ENCODE assay signal across 26 cellular contexts in genomic region chr5:136198453-136198852, GRCh38. TPM values are rescaled to one million over a fixed set of nuclear protein-coding genes. Genes with fewer than 3 reads are reported as not detected.
"Had no signal": no experiment of that assay in that cellular context is flagged by ENCODE, and none has a peak within 500 bp of the region (broad histone marks: within the 10 kb centered on the region; RNA-seq: fewer than 3 reads in every experiment).

No MANE protein-coding gene starts in this region.

- H3K9me3 ChIP-seq: ascending aorta, body of pancreas, Peyer's patch, SJCRH30 had no signal

- H3K36me3 Mint-ChIP-seq: activated naive CD4-positive, alpha-beta T cell treated with anti-CD3 and anti-CD28 coated beads, Interleukin-2, amount 50 U/mL, for 24 hours had no signal

- H3K36me3 ChIP-seq: ascending aorta, Peyer's patch, SJCRH30 had no signal

- H3K4me3 ChIP-seq: ascending aorta, body of pancreas, Peyer's patch, SJCRH30 had no signal

- H3K27me3 ChIP-seq: ascending aorta, body of pancreas, Peyer's patch had no signal

- ATAC-seq: activated CD4-positive, CD25-positive, alpha-beta regulatory T cell treated with anti-CD3 and anti-CD28 coated beads, Interleukin-2, amount 50 U/mL, for 24 hours; activated CD8-positive, alpha-beta T cell treated with anti-CD3 and anti-CD28 coated beads, Interleukin-2, amount 10 ng/mL, durations not matched to agents 7 days and 5 days; activated naive CD8-positive, alpha-beta T cell treated with anti-CD3 and anti-CD28 coated beads, Interleukin-2, amount 50 U/mL, for 24 hours; activated T-cell treated with anti-CD3 and anti-CD28 coated beads, Interleukin-2, amount 50 U/mL, for 72 hours; body of pancreas had no signal

- H3K4me1 ChIP-seq: ascending aorta, body of pancreas, SJCRH30 had no signal

- H3K4me3 Mint-ChIP-seq: activated CD8-positive, alpha-beta T cell treated with anti-CD3 and anti-CD28 coated beads, Interleukin-2, amount 10 ng/mL, durations not matched to agents 7 days and 5 days; activated naive CD4-positive, alpha-beta T cell treated with anti-CD3 and anti-CD28 coated beads, Interleukin-2, amount 50 U/mL, for 24 hours; activated naive CD8-positive, alpha-beta T cell treated with anti-CD3 and anti-CD28 coated beads, Interleukin-2, amount 50 U/mL, for 24 hours; activated T-cell treated with anti-CD3 and anti-CD28 coated beads, Interleukin-2, amount 50 U/mL, for 72 hours; T-helper 1 cell treated with Interleukin-12 subunit alpha and Interleukin-12 subunit beta and Interleukin-4 antibody, amounts not matched to agents 30 μg/mL and 1 μg/mL, for 36 hours had no signal

- H3K9me3 Mint-ChIP-seq: activated naive CD4-positive, alpha-beta T cell treated with anti-CD3 and anti-CD28 coated beads, Interleukin-2, amount 50 U/mL, for 24 hours; activated naive CD8-positive, alpha-beta T cell treated with anti-CD3 and anti-CD28 coated beads, Interleukin-2, amount 50 U/mL, for 24 hours; activated T-cell treated with anti-CD3 and anti-CD28 coated beads, Interleukin-2, amount 50 U/mL, for 72 hours; activated T-helper 2 cell treated with anti-CD3 and anti-CD28 coated beads, Interferon-gamma antibody, Interleukin-2, Interleukin-4, amounts not matched to agents 10 μg/mL and 5 μg/mL and 100 μg/mL, durations not matched to agents 14 hours and 24 hours and 36 hours; T-helper 1 cell treated with Interleukin-12 subunit alpha and Interleukin-12 subunit beta and Interleukin-4 antibody, amounts not matched to agents 30 μg/mL and 1 μg/mL, for 36 hours had no signal

- DNase-seq: activated CD4-positive, alpha-beta T cell treated with anti-CD3 and anti-CD28 coated beads for 4 hours; activated naive CD4-positive, alpha-beta T cell; activated naive CD8-positive, alpha-beta T cell treated with anti-CD3 and anti-CD28 coated beads, Interleukin-2, amount 50 U/mL, for 24 hours; activated T-cell treated with anti-CD3 and anti-CD28 coated beads, Interleukin-2, amount 50 U/mL, for 72 hours; amniotic stem cell; body of pancreas; central memory CD4-positive, alpha-beta T cell; Kasumi-1; KBM-7; NCI-H1105 treated with DMSO at 0.1 percent for 48 hours; NCI-H146; NCI-H187 treated with DMSO at 0.1 percent for 48 hours; NCI-H2081 treated with DMSO at 0.1 percent for 48 hours; NCI-H446; NCI-H524; Peyer's patch; Right ventricle myocardium superior; SJCRH30 had no signal

- H3K4me1 Mint-ChIP-seq: activated naive CD4-positive, alpha-beta T cell treated with anti-CD3 and anti-CD28 coated beads, Interleukin-2, amount 50 U/mL, for 24 hours; activated naive CD8-positive, alpha-beta T cell treated with anti-CD3 and anti-CD28 coated beads, Interleukin-2, amount 50 U/mL, for 24 hours had no signal

- H3K27ac ChIP-seq: ascending aorta, body of pancreas, Peyer's patch, RWPE1, SJCRH30 had no signal

- H3K27ac Mint-ChIP-seq: activated CD8-positive, alpha-beta T cell treated with anti-CD3 and anti-CD28 coated beads, Interleukin-2, amount 10 ng/mL, durations not matched to agents 7 days and 5 days; activated naive CD4-positive, alpha-beta T cell treated with anti-CD3 and anti-CD28 coated beads, Interleukin-2, amount 50 U/mL, for 24 hours; activated naive CD8-positive, alpha-beta T cell treated with anti-CD3 and anti-CD28 coated beads, Interleukin-2, amount 50 U/mL, for 24 hours; activated T-cell treated with anti-CD3 and anti-CD28 coated beads, Interleukin-2, amount 50 U/mL, for 72 hours; activated T-helper 2 cell treated with anti-CD3 and anti-CD28 coated beads, Interferon-gamma antibody, Interleukin-2, Interleukin-4, amounts not matched to agents 10 μg/mL and 5 μg/mL and 100 μg/mL, durations not matched to agents 14 hours and 24 hours and 36 hours; T-helper 1 cell treated with Interleukin-12 subunit alpha and Interleukin-12 subunit beta and Interleukin-4 antibody, amounts not matched to agents 30 μg/mL and 1 μg/mL, for 36 hours had no signal

RNA-seq across cellular contexts. Expression of gene SMIM32, which starts 5.5 kb away (rescaled TPM):
- total RNA-seq: activated CD8-positive, alpha-beta T cell treated with anti-CD3 and anti-CD28 coated beads, Interleukin-2, amount 10 ng/mL, durations not matched to agents 7 days and 5 days; activated T-cell treated with anti-CD3 and anti-CD28 coated beads, Interleukin-2, amount 50 U/mL, for 72 hours; activated T-helper 2 cell treated with anti-CD3 and anti-CD28 coated beads, Interferon-gamma antibody, Interleukin-2, Interleukin-4, amounts not matched to agents 10 μg/mL and 5 μg/mL and 100 μg/mL, durations not matched to agents 14 hours and 24 hours and 36 hours; ascending aorta; bronchial epithelial cell; Right ventricle myocardium superior had no signal
